In genomic region chr22:17822087-17822486, GRCh38 we compare ENCODE assay signal across 25 cellular contexts.
"Had no signal": no experiment of that assay in that cellular context is flagged by ENCODE, and none has a peak within 500 bp of the region (broad histone marks: within the 10 kb centered on the region; RNA-seq: fewer than 3 reads in every experiment).

No MANE protein-coding gene starts in this region.

- H3K79me2 ChIP-seq: hepatocyte had no signal

- H3K9me3 Mint-ChIP-seq: immature natural killer cell, mesothelial cell of epicardium, naive B cell had no signal

- H3K4me1 Mint-ChIP-seq: immature natural killer cell, mesothelial cell of epicardium, naive B cell had no signal

- H3K4me2 ChIP-seq: hepatocyte had no signal

- H3K9me3 ChIP-seq: esophagus muscularis mucosa, gastroesophageal sphincter, heart left ventricle, left lung, lower lobe of right lung, mucosa of descending colon had no signal

- H3K27ac Mint-ChIP-seq: mesothelial cell of epicardium had no signal

- H3K4me1 ChIP-seq: esophagus muscularis mucosa, gastroesophageal sphincter, left lung, lower lobe of right lung had no signal

- H3K4me3 ChIP-seq: coronary artery, dorsolateral prefrontal cortex, esophagus muscularis mucosa, gastroesophageal sphincter, heart left ventricle, hepatocyte, left lung, lower lobe of right lung, mucosa of descending colon had no signal

- DNase-seq: dermis blood vessel endothelial cell; dorsolateral prefrontal cortex; effector CD4-positive, alpha-beta T cell; effector memory CD4-positive, alpha-beta T cell; foreskin keratinocyte; heart left ventricle; hypothalamus; immature natural killer cell; islet precursor cell; kidney; kidney glomerular epithelial cell; left ventricle myocardium superior; lower lobe of right lung; mesenchymal stem cell; mucosa of descending colon; naive B cell had no signal

- H3K27me3 Mint-ChIP-seq: naive B cell had no signal

- ATAC-seq: foreskin keratinocyte, gastroesophageal sphincter, heart left ventricle, left lung, left ventricle myocardium superior, lower lobe of right lung, mucosa of descending colon had no signal

- FAIRE-seq: colon, endothelial cell of umbilical vein, frontal cortex, kidney had no signal

- H2AFZ ChIP-seq: hepatocyte had no signal

- H3K4me3 Mint-ChIP-seq: immature natural killer cell, mesothelial cell of epicardium, naive B cell had no signal

- H3K27ac ChIP-seq: coronary artery, esophagus muscularis mucosa, foreskin keratinocyte, gastroesophageal sphincter, heart left ventricle, hepatocyte, left lung, lower lobe of right lung had no signal

- H3K27me3 ChIP-seq: dorsolateral prefrontal cortex, esophagus muscularis mucosa, foreskin keratinocyte, gastroesophageal sphincter, heart left ventricle, hepatocyte, left lung had no signal
